In genomic region chr4:139018501-139018900, GRCh38 we compare ENCODE assay signal across 10 cellular contexts. TPM values are rescaled to one million over a fixed set of nuclear protein-coding genes. Genes with fewer than 3 reads are reported as not detected.
DNase-seq lines count a peak whose midpoint lies in the region; ATAC-seq and TF ChIP-seq lines count a peak whose summit lies in the region.
"Had no signal": no experiment of that assay in that cellular context is flagged by ENCODE, and none has a peak within 500 bp of the region (broad histone marks: within the 10 kb centered on the region; RNA-seq: fewer than 3 reads in every experiment).

No MANE protein-coding gene starts in this region.

- H3K27ac ChIP-seq in A673 (ENCODE audit: low read depth, low read length, poor library complexity, severe bottlenecking) (peak overlapping the region; percentile 4), prostate gland (no peak overlapping the region)
- H3K27ac ChIP-seq: parathyroid adenoma had no signal

- DNase-seq in A673 (ENCODE audit: low spot score) (no peak), WTC11 (ENCODE audit: low spot score) (no peak), foreskin melanocyte (peak; percentile 10), ACHN (no peak), GM13976 (ENCODE audit: low spot score) (no peak), NCI-H146 treated with DMSO at 0.1 percent for 48 hours (lab: John Stamatoyannopoulos, UW; ENCODE audit: unreplicated experiment) (no peak), prostate gland (ENCODE audit: low spot score) (no peak)
- DNase-seq: DMS79 treated with DMSO at 0.1 percent for 48 hours had no signal

- intact Hi-C loops in A673 (cut with micrococcal nuclease; ENCODE audit: unreplicated experiment): no loop called here
- intact Hi-C loops in prostate gland (cut with DNase I): no loop called here

- TF ChIP-seq CTCF in A673 (conservative IDR thresholded peaks at IDR 0.05; ENCODE audit: low read depth, low read length) (no peak), WTC11 (IDR thresholded peaks at IDR 0.05) (no peak), GM13976 (IDR thresholded peaks at IDR 0.05; ENCODE audit: borderline replicate concordance, control extremely low read depth, extremely low read depth, insufficient read depth, missing control alignments) (no peak), prostate gland (IDR thresholded peaks at IDR 0.05) (no peak)

- in situ Hi-C loops in ACHN (cut with HindIII; ENCODE audit: low pct_ligation_motif_present, low pct_unique_long_range_greater_than_20kb, low sequenced_read_pairs): no loop called here
- in situ Hi-C loops in GM13976 (cut with MboI; ENCODE audit: low sequenced_read_pairs, unreplicated experiment): no loop called here

- H3K27me3 Mint-ChIP-seq in WTC11 (ENCODE audit: low read depth): no peaks in the 10 kb centered on the region

- CTCF ChIA-PET in A673 (lab: Charles Lee) (interaction anchor here (0.6 to 2.7 kb wide), 3 partner anchors 9 to 13 kb away, joined by 4 to 17 read pairs (median 5); no protein-coding TSS in a partner anchor), WTC11 (lab: Charles Lee) (interaction anchor here (1.2 kb wide), 1 partner anchor 12 kb away, joined by 6 read pairs; no protein-coding TSS in a partner anchor)

- no peaks in the 10 kb centered on the region for H3K36me3 ChIP-seq in A673 (ENCODE audit: insufficient read depth, low read length, poor library complexity, severe bottlenecking)
- H3K36me3 ChIP-seq in ES-I3 (ENCODE audit: insufficient read depth, low read length): peaks cover 3% of the 10 kb centered on the region; the same call in 1 of the 2 replicates
- H3K36me3 ChIP-seq in prostate gland: no peaks in the 10 kb centered on the region

- POLR2A ChIA-PET in A673 (lab: Charles Lee; ENCODE audit: low non-redundant PET): no interaction called here
- POLR2A ChIA-PET in WTC11 (lab: Charles Lee): no interaction called here

- peak overlapping the region; percentile 16 for H3K4me3 ChIP-seq in A673 (ENCODE audit: low read depth, low read length, poor library complexity, severe bottlenecking)
- H3K4me3 ChIP-seq in prostate gland: no peak overlapping the region

- H3K4me1 Mint-ChIP-seq in WTC11: peaks cover 70% of the 10 kb centered on the region

- peaks cover 7% of the 10 kb centered on the region for H3K36me3 Mint-ChIP-seq in WTC11

- H3K9me3 ChIP-seq in A673 (ENCODE audit: low read depth, low read length, poor library complexity, severe bottlenecking): no peaks in the 10 kb centered on the region
- H3K9me3 ChIP-seq in ES-I3 (ENCODE audit: control insufficient read depth, insufficient read depth, low read length): no peaks in the 10 kb centered on the region
- H3K9me3 ChIP-seq in prostate gland: no peaks in the 10 kb centered on the region

- BruUV-seq in A673 (replicated peaks; lab: Mats Ljungman, UMichigan): TSS peak; percentile 26

- H3K9me3 Mint-ChIP-seq in WTC11: no peaks in the 10 kb centered on the region

- no peak for TF ChIP-seq POLR2A in prostate gland (IDR thresholded peaks at IDR 0.05)

- H3K27me3 ChIP-seq in A673 (replicated peaks; ENCODE audit: insufficient read depth, low read depth, low read length, poor library complexity) (no peaks in the 10 kb centered on the region), prostate gland (replicated peaks; ENCODE audit: insufficient read depth) (no peaks in the 10 kb centered on the region)

- H3K27ac Mint-ChIP-seq in WTC11: peak overlapping the region; percentile 88

- ATAC-seq in WTC11: no peak

- H3K4me1 ChIP-seq in A673 (ENCODE audit: insufficient read depth, low read length, poor library complexity, severe bottlenecking) (peaks cover 44% of the 10 kb centered on the region), ES-I3 (ENCODE audit: insufficient read depth, low read length) (peaks cover 35% of the 10 kb centered on the region), prostate gland (replicated peaks) (peaks cover 4% of the 10 kb centered on the region)

- H3K9ac ChIP-seq in ES-I3 (ENCODE audit: low read depth, low read length): peak overlapping the region; percentile 99
- H3K9ac ChIP-seq: parathyroid adenoma had no signal

- H3K4me3 Mint-ChIP-seq in WTC11: peak overlapping the region; percentile 59

TF ChIP-seq in WTC11, 78 proteins besides CTCF, POLR2A, EP300 and RAD21 (continues in another document):
- TF ChIP-seq ELF4 (CRISPR knock-in tag; IDR thresholded peaks at IDR 0.05; ENCODE audit: low read depth) (no peak), JUN (CRISPR knock-in tag; IDR thresholded peaks at IDR 0.05) (no peak), AFF4 (CRISPR knock-in tag; IDR thresholded peaks at IDR 0.05; ENCODE audit: borderline replicate concordance) (no peak), ERG (CRISPR knock-in tag; IDR thresholded peaks at IDR 0.05) (no peak), FOXP4 (CRISPR knock-in tag; IDR thresholded peaks at IDR 0.05) (no peak), TEAD4 (CRISPR knock-in tag; IDR thresholded peaks at IDR 0.05) (no peak)
- TF ChIP-seq, protein P1, sequence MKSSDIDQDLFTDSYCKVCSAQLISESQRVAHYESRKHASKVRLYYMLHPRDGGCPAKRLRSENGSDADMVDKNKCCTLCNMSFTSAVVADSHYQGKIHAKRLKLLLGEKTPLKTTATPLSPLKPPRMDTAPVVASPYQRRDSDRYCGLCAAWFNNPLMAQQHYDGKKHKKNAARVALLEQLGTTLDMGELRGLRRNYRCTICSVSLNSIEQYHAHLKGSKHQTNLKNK (CRISPR knock-in tag; IDR thresholded peaks at IDR 0.05): no peak
- TF ChIP-seq, protein P2, sequence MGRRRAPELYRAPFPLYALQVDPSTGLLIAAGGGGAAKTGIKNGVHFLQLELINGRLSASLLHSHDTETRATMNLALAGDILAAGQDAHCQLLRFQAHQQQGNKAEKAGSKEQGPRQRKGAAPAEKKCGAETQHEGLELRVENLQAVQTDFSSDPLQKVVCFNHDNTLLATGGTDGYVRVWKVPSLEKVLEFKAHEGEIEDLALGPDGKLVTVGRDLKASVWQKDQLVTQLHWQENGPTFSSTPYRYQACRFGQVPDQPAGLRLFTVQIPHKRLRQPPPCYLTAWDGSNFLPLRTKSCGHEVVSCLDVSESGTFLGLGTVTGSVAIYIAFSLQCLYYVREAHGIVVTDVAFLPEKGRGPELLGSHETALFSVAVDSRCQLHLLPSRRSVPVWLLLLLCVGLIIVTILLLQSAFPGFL (CRISPR knock-in tag; IDR thresholded peaks at IDR 0.05; ENCODE audit: borderline replicate concordance): no peak
- TF ChIP-seq, protein P3, sequence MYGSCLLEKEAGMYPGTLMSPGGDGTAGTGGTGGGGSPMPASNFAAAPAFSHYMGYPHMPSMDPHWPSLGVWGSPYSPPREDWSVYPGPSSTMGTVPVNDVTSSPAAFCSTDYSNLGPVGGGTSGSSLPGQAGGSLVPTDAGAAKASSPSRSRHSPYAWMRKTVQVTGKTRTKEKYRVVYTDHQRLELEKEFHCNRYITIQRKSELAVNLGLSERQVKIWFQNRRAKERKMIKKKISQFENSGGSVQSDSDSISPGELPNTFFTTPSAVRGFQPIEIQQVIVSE (CRISPR knock-in tag; IDR thresholded peaks at IDR 0.05; ENCODE audit: borderline replicate concordance): no peak

RNA-seq across cellular contexts. Expression of gene NOCT, which starts 2.9 kb away (rescaled TPM):
- total RNA-seq in A673 (2021) (20.5 and 27.6 TPM in 2 replicates), WTC11 (2021) (37.9 to 43.4 TPM (median 39.2 TPM) in 3 replicates), prostate gland (10 to 100 TPM in 1 of 2 donors, 1 to 10 TPM in 1; 1.2 to 11.4 TPM)
